9 cellular contexts compared by ENCODE assay signal in genomic region chr17:34633760-34634159, GRCh38. TPM values are rescaled to one million over a fixed set of nuclear protein-coding genes. Genes with fewer than 3 reads are reported as not detected.
"Had no signal": no experiment of that assay in that cellular context is flagged by ENCODE, and none has a peak within 500 bp of the region (broad histone marks: within the 10 kb centered on the region; RNA-seq: fewer than 3 reads in every experiment).

No MANE protein-coding gene starts in this region.

- H3K4me3 ChIP-seq: GM12878 had no signal

- ATAC-seq: GM12878 had no signal

- DNase-seq: GDM1, GF-D8 had no signal

- FAIRE-seq: G401.6, GM12878, GM12891, GM12892, GM18507, GM19239 had no signal

RNA-seq across cellular contexts. Expression of gene TMEM132E, which starts 54.4 kb away (rescaled TPM):
- total RNA-seq: G401, GM12878 had no signal
- polyA plus RNA-seq: GM12878 had no signal
